ENCODE assay signal across 1 cellular context in the genomic region with DNA sequence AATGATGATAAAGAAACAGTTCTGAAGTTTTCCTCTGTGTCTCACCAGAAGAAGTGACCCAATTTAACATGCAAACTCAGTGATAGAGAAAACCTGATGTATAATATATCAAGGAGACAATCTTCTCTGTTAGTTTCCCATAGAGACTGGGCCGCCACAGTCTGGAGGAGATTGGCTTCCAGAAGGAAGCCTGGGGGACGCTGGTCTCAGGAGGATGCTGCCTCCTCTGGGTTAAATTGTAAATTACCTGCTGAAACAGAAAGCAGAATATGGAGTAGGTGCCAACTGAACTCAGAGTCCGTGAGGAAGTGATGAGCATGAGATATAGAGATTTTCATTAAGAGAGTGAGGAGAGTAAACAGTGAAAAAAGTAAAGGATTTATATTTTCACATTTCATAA.
TF ChIP-seq lines count a peak whose summit lies in the region.

No MANE protein-coding gene starts in this region.

TF ChIP-seq in HCT116, 20 proteins besides CTCF, POLR2A, EP300 and RAD21:
- TF ChIP-seq CEBPB (IDR thresholded peaks at IDR 0.05; ENCODE audit: low read depth) = no peak
- no peak for TF ChIP-seq SP1 (IDR thresholded peaks at IDR 0.05; ENCODE audit: low read depth)
- no peak for TF ChIP-seq SIN3A (IDR thresholded peaks at IDR 0.05; ENCODE audit: low read depth)
- no peak for TF ChIP-seq ATF3 (IDR thresholded peaks at IDR 0.05)
- no peak for TF ChIP-seq SRF (IDR thresholded peaks at IDR 0.05; ENCODE audit: low read depth)
- no peak for TF ChIP-seq ZNF274 (IDR thresholded peaks at IDR 0.05; ENCODE audit: low read depth, low read length)
- no peak for TF ChIP-seq EGR1 (IDR thresholded peaks at IDR 0.05; ENCODE audit: low read depth)
- no peak for TF ChIP-seq CBX3 (IDR thresholded peaks at IDR 0.05; ENCODE audit: low read depth)
- TF ChIP-seq JUND (IDR thresholded peaks at IDR 0.05) = no peak
